1 cellular context compared by ENCODE assay signal in the genomic region with DNA sequence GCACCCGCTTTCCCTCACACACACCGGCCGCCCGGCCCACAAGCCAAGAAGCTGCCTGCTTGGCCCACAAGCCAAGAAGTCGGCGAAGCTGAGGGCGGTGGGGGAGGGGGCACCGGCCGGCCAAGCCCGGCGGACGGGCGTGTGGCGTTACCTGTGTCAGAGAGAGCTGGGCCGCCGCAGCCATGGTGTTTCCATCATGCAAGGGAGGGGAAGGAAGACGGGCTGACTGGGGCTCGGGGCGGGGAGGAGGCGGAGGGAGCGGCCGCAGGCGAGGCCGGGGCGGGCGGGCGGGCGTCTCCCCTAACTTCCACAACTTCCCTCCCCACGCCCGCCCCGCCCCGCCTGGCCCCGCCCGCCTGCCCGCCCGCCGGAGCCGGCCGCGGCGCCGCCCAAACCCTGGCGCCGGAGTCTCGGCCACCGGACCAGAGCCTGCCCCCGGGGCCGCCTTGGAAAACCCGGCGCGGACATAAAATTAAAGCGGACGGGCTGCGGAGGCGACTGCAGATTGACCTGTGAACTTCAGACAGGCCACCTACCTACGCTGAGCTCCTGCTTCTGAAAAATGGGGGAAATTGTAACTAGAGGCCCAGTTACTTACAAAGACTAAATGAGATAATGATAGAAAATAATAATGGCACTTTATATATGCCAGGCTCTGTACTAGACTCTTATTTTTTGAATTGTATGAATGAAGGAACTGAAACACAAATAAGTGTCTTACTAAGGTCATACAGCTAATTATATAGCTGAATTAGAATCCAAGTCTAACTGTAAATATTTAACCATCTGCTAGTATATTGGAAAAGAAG.
TF ChIP-seq lines count a peak whose summit lies in the region.

A gene (minus strand): TSS at position 219 of the 809 bp plus-strand sequence. CDS start 35 bp downstream, at position 184.

TF ChIP-seq in Ishikawa, 13 proteins besides CTCF, POLR2A, EP300 and RAD21:
- TF ChIP-seq EGR1 (IDR thresholded peaks at IDR 0.05) = no peak; the same call in 1 of the 2 replicates
- no peak; the same call in 1 of the 2 replicates for TF ChIP-seq NFIC (IDR thresholded peaks at IDR 0.05)
- no peak for TF ChIP-seq CEBPB (IDR thresholded peaks at IDR 0.05)
- no peak for TF ChIP-seq FOXM1 (IDR thresholded peaks at IDR 0.05; ENCODE audit: borderline replicate concordance, low read depth)
- TF ChIP-seq, protein P1, sequence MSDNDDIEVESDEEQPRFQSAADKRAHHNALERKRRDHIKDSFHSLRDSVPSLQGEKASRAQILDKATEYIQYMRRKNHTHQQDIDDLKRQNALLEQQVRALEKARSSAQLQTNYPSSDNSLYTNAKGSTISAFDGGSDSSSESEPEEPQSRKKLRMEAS (IDR thresholded peaks at IDR 0.05) = no peak
- TF ChIP-seq, protein P2, sequence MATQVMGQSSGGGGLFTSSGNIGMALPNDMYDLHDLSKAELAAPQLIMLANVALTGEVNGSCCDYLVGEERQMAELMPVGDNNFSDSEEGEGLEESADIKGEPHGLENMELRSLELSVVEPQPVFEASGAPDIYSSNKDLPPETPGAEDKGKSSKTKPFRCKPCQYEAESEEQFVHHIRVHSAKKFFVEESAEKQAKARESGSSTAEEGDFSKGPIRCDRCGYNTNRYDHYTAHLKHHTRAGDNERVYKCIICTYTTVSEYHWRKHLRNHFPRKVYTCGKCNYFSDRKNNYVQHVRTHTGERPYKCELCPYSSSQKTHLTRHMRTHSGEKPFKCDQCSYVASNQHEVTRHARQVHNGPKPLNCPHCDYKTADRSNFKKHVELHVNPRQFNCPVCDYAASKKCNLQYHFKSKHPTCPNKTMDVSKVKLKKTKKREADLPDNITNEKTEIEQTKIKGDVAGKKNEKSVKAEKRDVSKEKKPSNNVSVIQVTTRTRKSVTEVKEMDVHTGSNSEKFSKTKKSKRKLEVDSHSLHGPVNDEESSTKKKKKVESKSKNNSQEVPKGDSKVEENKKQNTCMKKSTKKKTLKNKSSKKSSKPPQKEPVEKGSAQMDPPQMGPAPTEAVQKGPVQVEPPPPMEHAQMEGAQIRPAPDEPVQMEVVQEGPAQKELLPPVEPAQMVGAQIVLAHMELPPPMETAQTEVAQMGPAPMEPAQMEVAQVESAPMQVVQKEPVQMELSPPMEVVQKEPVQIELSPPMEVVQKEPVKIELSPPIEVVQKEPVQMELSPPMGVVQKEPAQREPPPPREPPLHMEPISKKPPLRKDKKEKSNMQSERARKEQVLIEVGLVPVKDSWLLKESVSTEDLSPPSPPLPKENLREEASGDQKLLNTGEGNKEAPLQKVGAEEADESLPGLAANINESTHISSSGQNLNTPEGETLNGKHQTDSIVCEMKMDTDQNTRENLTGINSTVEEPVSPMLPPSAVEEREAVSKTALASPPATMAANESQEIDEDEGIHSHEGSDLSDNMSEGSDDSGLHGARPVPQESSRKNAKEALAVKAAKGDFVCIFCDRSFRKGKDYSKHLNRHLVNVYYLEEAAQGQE (IDR thresholded peaks at IDR 0.05; ENCODE audit: low read depth) = no peak
- no peak for TF ChIP-seq ZBTB7A (IDR thresholded peaks at IDR 0.05; ENCODE audit: low read depth)
- TF ChIP-seq TCF12 (IDR thresholded peaks at IDR 0.05; ENCODE audit: low read depth) = peak; percentile 44; the same call in 1 of the 2 replicates
- peak; percentile 72 for TF ChIP-seq TAF1 (IDR thresholded peaks at IDR 0.05; ENCODE audit: low read depth)
- TF ChIP-seq, protein P3, sequence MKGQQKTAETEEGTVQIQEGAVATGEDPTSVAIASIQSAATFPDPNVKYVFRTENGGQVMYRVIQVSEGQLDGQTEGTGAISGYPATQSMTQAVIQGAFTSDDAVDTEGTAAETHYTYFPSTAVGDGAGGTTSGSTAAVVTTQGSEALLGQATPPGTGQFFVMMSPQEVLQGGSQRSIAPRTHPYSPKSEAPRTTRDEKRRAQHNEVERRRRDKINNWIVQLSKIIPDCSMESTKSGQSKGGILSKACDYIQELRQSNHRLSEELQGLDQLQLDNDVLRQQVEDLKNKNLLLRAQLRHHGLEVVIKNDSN (IDR thresholded peaks at IDR 0.05) = no peak
- TF ChIP-seq TEAD4 (IDR thresholded peaks at IDR 0.05) = no peak
- peak; percentile 83 for TF ChIP-seq YY1 (IDR thresholded peaks at IDR 0.05; ENCODE audit: low read depth)
- no peak for TF ChIP-seq CREB1 (IDR thresholded peaks at IDR 0.05; ENCODE audit: low read depth)
